ENCODE assay signal across 14 cellular contexts in the genomic region with DNA sequence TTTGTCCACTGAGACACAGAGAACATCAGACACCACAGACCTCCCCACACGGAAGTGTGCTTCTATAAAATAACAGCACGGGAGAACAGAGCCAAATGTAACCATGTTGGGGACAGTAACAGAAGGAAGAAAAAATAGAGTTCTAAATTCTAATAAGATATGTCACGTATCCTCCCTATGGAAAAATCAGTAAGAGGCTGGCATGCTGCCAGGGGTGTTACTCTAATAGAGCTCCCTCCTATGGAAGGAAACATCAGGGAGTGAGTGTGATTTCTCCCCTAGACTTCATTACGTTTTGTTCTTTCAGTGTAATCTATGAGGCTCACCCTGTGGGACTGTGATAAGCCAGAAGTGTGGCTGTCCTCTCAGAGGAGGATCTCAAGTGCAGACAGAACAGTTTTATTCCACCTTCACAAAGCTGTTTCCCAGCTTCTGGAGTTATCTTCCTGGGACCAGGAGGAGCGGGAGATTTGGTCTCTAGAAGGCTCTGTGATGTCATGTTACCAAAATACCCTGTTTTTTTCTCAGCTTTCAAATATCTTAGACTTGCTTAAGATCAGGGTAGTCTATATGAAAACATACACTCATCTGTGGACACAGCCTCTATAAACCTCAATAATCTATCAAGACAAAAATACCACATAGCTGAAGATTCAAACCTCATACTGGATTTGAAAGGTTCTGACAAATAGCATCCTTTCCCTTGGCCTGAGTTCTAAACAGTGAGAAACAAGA.
A peak's percentile ranks its signal among the peaks of the same experiment; 100 is the strongest.
DNase-seq lines count a peak whose midpoint lies in the region; ATAC-seq, FAIRE-seq and TF ChIP-seq lines count a peak whose summit lies in the region.
"Had no signal": no experiment of that assay in that cellular context is flagged by ENCODE, and none has a peak within 500 bp of the region (broad histone marks: within the 10 kb centered on the region; RNA-seq: fewer than 3 reads in every experiment).

No MANE protein-coding gene starts in this region.

- no peak for TF ChIP-seq CTCF in A549 (IDR thresholded peaks at IDR 0.05)
- no peak for TF ChIP-seq CTCF in HCT116 (IDR thresholded peaks at IDR 0.05 in 2 of 3, conservative IDR thresholded peaks at IDR 0.05 in 1 of 3; ENCODE audit: borderline replicate concordance in 1 of 3, insufficient read depth in 1 of 3, low read depth in 2 of 3, low read length in 2 of 3)
- TF ChIP-seq CTCF in fibroblast of pulmonary artery (IDR thresholded peaks at IDR 0.05; ENCODE audit: low read length, missing control alignments), result peak; percentile 13
- no peak for TF ChIP-seq CTCF in omental fat pad (IDR thresholded peaks at IDR 0.05)

- H3K27me3 ChIP-seq in HCT116 (ENCODE audit: insufficient read depth, low read length), result no peaks in the 10 kb centered on the region
- H3K27me3 ChIP-seq: neutrophil had no signal

- H3K4me2 ChIP-seq in A549 (peak overlapping the region; percentile 80), HCT116 (ENCODE audit: low read length) (peak overlapping the region; percentile 40; the same call in 1 of the 2 replicates)

- H2AFZ ChIP-seq in HCT116 (ENCODE audit: low read depth, low read length, poor library complexity, severe bottlenecking), result peak overlapping the region; percentile 95

- no peak for FAIRE-seq in A549 (lab: Jason Lieb, UNC)
- FAIRE-seq: G401.6, GM18507 had no signal

- H3K36me3 ChIP-seq in HCT116 (ENCODE audit: control insufficient read depth in 1 of 2, insufficient read depth in 2 of 2, low read length in 2 of 2), result no peaks in the 10 kb centered on the region
- H3K36me3 ChIP-seq: neutrophil, WERI-Rb-1 had no signal

- H3K9me2 ChIP-seq in HCT116 (ENCODE audit: insufficient read depth), result no peaks in the 10 kb centered on the region; the same call in 1 of the 2 replicates

- POLR2A ChIA-PET in A549 (lab: Yijun Ruan, JAX) (no interaction called here), HCT116 (lab: Charles Lee) (no interaction called here)

- peak overlapping the region; percentile 43 for H3K4me3 ChIP-seq in A549
- H3K4me3 ChIP-seq in HCT116 (replicated peaks in 1 of 2; ENCODE audit: low read depth in 1 of 2, low read length in 2 of 2), result no peak overlapping the region
- H3K4me3 ChIP-seq in fibroblast of pulmonary artery (replicated peaks; ENCODE audit: low read depth, low read length), result peak overlapping the region; percentile 50

- TF ChIP-seq RAD21 in A549 (conservative IDR thresholded peaks at IDR 0.05 in 1 of 2, IDR thresholded peaks at IDR 0.05 in 1 of 2) (no peak), HCT116 (IDR thresholded peaks at IDR 0.05; ENCODE audit: low read depth) (0 out of 2 replicates have a peak, but pooled peaks have one; percentile 4)

- WGBS in A549 (ENCODE audit: missing lambda C conversion rate), result 19% methylated on average over 5 of the region's 5 CpGs

- H3K27ac ChIP-seq in A549 (peak overlapping the region; percentile 48 to 57; a peak in 3 of 6 replicates), HCT116 (ENCODE audit: low read depth, low read length) (no peak overlapping the region)
- H3K27ac ChIP-seq: neutrophil, WERI-Rb-1 had no signal

- no TSS peak for BruUV-seq in HCT116 (replicated peaks; lab: Mats Ljungman, UMichigan)

- H3K9me3 ChIP-seq in A549 (no peaks in the 10 kb centered on the region), HCT116 (ENCODE audit: control insufficient read depth in 1 of 2, insufficient read depth in 1 of 2, low read depth in 1 of 2, low read length in 2 of 2) (no peaks in the 10 kb centered on the region)
- H3K9me3 ChIP-seq: neutrophil had no signal

- H4K20me1 ChIP-seq in HCT116 (ENCODE audit: insufficient read depth), result no peaks in the 10 kb centered on the region

- RAD21 ChIA-PET in HCT116 (lab: Charles Lee; ENCODE audit: low non-redundant PET in 1 of 2, low total read pairs in 2 of 2, uncharacterized antibody in 2 of 2, unreplicated experiment in 2 of 2), result no interaction called here

- H3K4me1 ChIP-seq in A549, result no peaks in the 10 kb centered on the region
- H3K4me1 ChIP-seq in HCT116 (ENCODE audit: control insufficient read depth in 1 of 2, insufficient read depth in 2 of 2, low read length in 2 of 2), result peaks cover 0 to 6% of the 10 kb centered on the region in 2 experiments; a peak in 1 of 4 replicates

- no peak overlapping the region for H3K9ac ChIP-seq in HCT116 (ENCODE audit: low read length)

- TF ChIP-seq EP300 in A549 (IDR thresholded peaks at IDR 0.05), result no peak

- H3K79me2 ChIP-seq in HCT116 (ENCODE audit: insufficient read depth, low read length), result no peaks in the 10 kb centered on the region

- ATAC-seq in A549 (peak; percentile 72 to 85; a peak in 5 of 6 replicates), HCT116 (peak; percentile 66), HG02852 (IDR thresholded peaks at IDR 0.05; ENCODE audit: unreplicated experiment) (no peak), omental fat pad (ENCODE audit: low FRiP score) (no peak)

- intact Hi-C loops in HCT116 (cut with micrococcal nuclease), result no loop called here

- TF ChIP-seq POLR2A in A549 (IDR thresholded peaks at IDR 0.05; ENCODE audit: low read length) (no peak), HCT116 (IDR thresholded peaks at IDR 0.05; ENCODE audit: borderline replicate concordance, extremely low read depth, insufficient read depth, insufficient read length) (no peak)

- DNase-seq in A549 (ENCODE audit: low read depth in 1 of 2, low spot score in 1 of 2) (peak; percentile 6 to 60), HCT116 (ENCODE audit: low read depth, low spot score) (peak; percentile 10), RPMI7951 (ENCODE audit: low read depth) (peak; percentile 23), fibroblast of pulmonary artery (ENCODE audit: low read depth) (peak; percentile 68), NCI-H1417 treated with DMSO at 0.1 percent for 48 hours (lab: John Stamatoyannopoulos, UW) (no peak), HCEC 1CT (no peak), omental fat pad (ENCODE audit: low spot score) (no peak)
- DNase-seq: activated T-cell treated with anti-CD3 and anti-CD28 coated beads for 4 hours, glutamatergic neuron, WERI-Rb-1 had no signal

- CTCF ChIA-PET in A549 (lab: Yijun Ruan, JAX) (interaction anchor here (0.8 to 2.4 kb wide), 7 partner anchors 11 to 49 kb away, joined by 3 to 7 read pairs (median 3); no protein-coding TSS in a partner anchor), HCT116 (lab: Charles Lee) (interaction anchor here (0.8 kb wide), 1 partner anchor 9 kb away, joined by 3 read pairs; no protein-coding TSS in a partner anchor)

TF ChIP-seq in A549, 52 proteins besides CTCF, POLR2A, EP300 and RAD21 (continues in another document):
- TF ChIP-seq KDM5A (IDR thresholded peaks at IDR 0.05), result no peak
- TF ChIP-seq, protein P1, sequence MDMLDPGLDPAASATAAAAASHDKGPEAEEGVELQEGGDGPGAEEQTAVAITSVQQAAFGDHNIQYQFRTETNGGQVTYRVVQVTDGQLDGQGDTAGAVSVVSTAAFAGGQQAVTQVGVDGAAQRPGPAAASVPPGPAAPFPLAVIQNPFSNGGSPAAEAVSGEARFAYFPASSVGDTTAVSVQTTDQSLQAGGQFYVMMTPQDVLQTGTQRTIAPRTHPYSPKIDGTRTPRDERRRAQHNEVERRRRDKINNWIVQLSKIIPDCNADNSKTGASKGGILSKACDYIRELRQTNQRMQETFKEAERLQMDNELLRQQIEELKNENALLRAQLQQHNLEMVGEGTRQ (IDR thresholded peaks at IDR 0.05), result no peak
- TF ChIP-seq, protein P2, sequence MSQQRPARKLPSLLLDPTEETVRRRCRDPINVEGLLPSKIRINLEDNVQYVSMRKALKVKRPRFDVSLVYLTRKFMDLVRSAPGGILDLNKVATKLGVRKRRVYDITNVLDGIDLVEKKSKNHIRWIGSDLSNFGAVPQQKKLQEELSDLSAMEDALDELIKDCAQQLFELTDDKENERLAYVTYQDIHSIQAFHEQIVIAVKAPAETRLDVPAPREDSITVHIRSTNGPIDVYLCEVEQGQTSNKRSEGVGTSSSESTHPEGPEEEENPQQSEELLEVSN (IDR thresholded peaks at IDR 0.05; ENCODE audit: borderline replicate concordance, low read depth), result no peak
- no peak for TF ChIP-seq ZNF302 (CRISPR knock-in tag; IDR thresholded peaks at IDR 0.05)
- no peak for TF ChIP-seq ZFP36 (IDR thresholded peaks at IDR 0.05; ENCODE audit: borderline replicate concordance, partially characterized antibody)
- no peak for TF ChIP-seq NFE2L2 (conservative IDR thresholded peaks at IDR 0.05; ENCODE audit: low read length)
- TF ChIP-seq FOSB (CRISPR knock-in tag; IDR thresholded peaks at IDR 0.05), result no peak
- no peak for TF ChIP-seq EHMT2 (IDR thresholded peaks at IDR 0.05; ENCODE audit: low read depth)
- no peak for TF ChIP-seq CEBPB (IDR thresholded peaks at IDR 0.05)

TF ChIP-seq in HCT116, 20 proteins besides CTCF, POLR2A, EP300 and RAD21:
- TF ChIP-seq SIN3A (IDR thresholded peaks at IDR 0.05; ENCODE audit: low read depth) (no peak), POLR2AphosphoS5 (IDR thresholded peaks at IDR 0.05; ENCODE audit: low read depth, low read length) (peak; percentile 44; the same call in 1 of the 2 replicates)
TF ChIP-seq in HCT116: peak in this region for 1.

Comparison
In these comparisons a context has a peak if more than half of its experiments do, and no peak if none do; other contexts are left out.
1. ATAC-seq: peak in A549 (2 of 2) and HCT116 (single experiment); none in HG02852 (single experiment) and omental fat pad (single experiment).
2. DNase-seq: peak in A549 (2 of 2), HCT116 (single experiment), RPMI7951 (single experiment) and fibroblast of pulmonary artery (single experiment); none in NCI-H1417 treated with DMSO at 0.1 percent for 48 hours (single experiment), HCEC 1CT (single experiment) and omental fat pad (single experiment).
3. H3K4me3 ChIP-seq: peak in A549 (single experiment) and fibroblast of pulmonary artery (single experiment); none in HCT116 (0 of 2).